21 cellular contexts compared by ENCODE assay signal in the genomic region with DNA sequence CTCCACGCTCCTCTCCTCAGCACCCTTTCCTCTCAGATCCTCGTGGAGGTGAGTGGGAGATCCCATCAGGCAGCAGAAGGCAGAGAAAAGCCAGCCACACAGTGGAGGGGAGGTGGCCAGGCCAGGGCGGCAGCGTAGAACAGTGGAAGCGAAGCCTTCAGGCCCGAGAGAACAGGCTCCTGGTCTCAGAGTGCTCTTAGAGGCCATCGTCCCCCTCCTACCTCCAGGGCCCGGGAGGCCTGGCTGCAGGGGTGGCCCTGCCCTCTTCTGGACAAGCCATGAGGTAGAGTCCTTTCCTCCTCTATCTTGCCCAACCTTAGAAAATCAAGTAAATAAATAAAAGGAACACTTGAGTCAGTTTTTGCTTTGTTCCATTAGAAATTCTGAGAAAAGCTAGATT.
DNase-seq lines count a peak whose midpoint lies in the region; ATAC-seq, FAIRE-seq and TF ChIP-seq lines count a peak whose summit lies in the region.
"Had no signal": no experiment of that assay in that cellular context is flagged by ENCODE, and none has a peak within 500 bp of the region (broad histone marks: within the 10 kb centered on the region; RNA-seq: fewer than 3 reads in every experiment).

No MANE protein-coding gene starts in this region.

- no peak overlapping the region for H3K9ac ChIP-seq in SK-N-SH

- H4K20me1 ChIP-seq in SK-N-SH (ENCODE audit: insufficient read depth): no peaks in the 10 kb centered on the region

- peaks cover 7% of the 10 kb centered on the region for H3K27me3 Mint-ChIP-seq in dendritic cell treated with granulocyte-macrophage colony-stimulating factor and Interleukin-4, amounts not matched to agents 40 ng/mL and 50 ng/mL, for 4 days
- peaks cover 4 to 6% of the 10 kb centered on the region in 2 donors for H3K27me3 Mint-ChIP-seq in stimulated activated naive B cell treated with anti-CD40 and anti-IgM and Interleukin-4, amounts not matched to agents 10 μg/mL and 1 μg/mL and 100 μg/mL, for 72 hours
- H3K27me3 Mint-ChIP-seq: activated T-cell treated with anti-CD3 and anti-CD28 coated beads, Interleukin-2, amount 50 U/mL, for 24 hours had no signal

- no peaks in the 10 kb centered on the region for H3F3A ChIP-seq in SK-N-SH (replicated peaks; ENCODE audit: insufficient read depth)

- peak overlapping the region; percentile 40 for H3K27ac Mint-ChIP-seq in dendritic cell treated with granulocyte-macrophage colony-stimulating factor and Interleukin-4, amounts not matched to agents 40 ng/mL and 50 ng/mL, for 4 days
- H3K27ac Mint-ChIP-seq in stimulated activated naive B cell treated with anti-CD40 and anti-IgM and Interleukin-4, amounts not matched to agents 10 μg/mL and 1 μg/mL and 100 μg/mL, for 72 hours: no peak overlapping the region
- H3K27ac Mint-ChIP-seq: activated CD4-positive, alpha-beta memory T cell treated with anti-CD3 and anti-CD28 coated beads, Interleukin-2, amount 10 ng/mL, durations not matched to agents 7 days and 5 days; activated naive CD4-positive, alpha-beta T cell treated with anti-CD3 and anti-CD28 coated beads, Interleukin-2, amount 50 U/mL, for 72 hours; activated T-cell treated with anti-CD3 and anti-CD28 coated beads, Interleukin-2, amount 50 U/mL, for 24 hours; naive thymus-derived CD4-positive, alpha-beta T cell had no signal

- H2AFZ ChIP-seq in SK-N-SH (ENCODE audit: low read depth): no peak overlapping the region

- H3K4me1 ChIP-seq in SK-N-SH (ENCODE audit: control insufficient read depth in 1 of 2, insufficient read depth in 2 of 2, low read depth in 1 of 2, low read length in 1 of 2) (peaks cover 0 to 12% of the 10 kb centered on the region in 2 experiments; a peak in 2 of 4 replicates), testis (no peaks in the 10 kb centered on the region)
- H3K4me1 ChIP-seq: breast epithelium, uterus had no signal

- H3K9me3 Mint-ChIP-seq in dendritic cell treated with granulocyte-macrophage colony-stimulating factor and Interleukin-4, amounts not matched to agents 40 ng/mL and 50 ng/mL, for 4 days: no peaks in the 10 kb centered on the region
- H3K9me3 Mint-ChIP-seq in stimulated activated naive B cell treated with anti-CD40 and anti-IgM and Interleukin-4, amounts not matched to agents 10 μg/mL and 1 μg/mL and 100 μg/mL, for 72 hours: no peaks in the 10 kb centered on the region
- H3K9me3 Mint-ChIP-seq: activated CD4-positive, alpha-beta memory T cell treated with anti-CD3 and anti-CD28 coated beads, Interleukin-2, amount 10 ng/mL, durations not matched to agents 7 days and 5 days; activated naive CD4-positive, alpha-beta T cell treated with anti-CD3 and anti-CD28 coated beads, Interleukin-2, amount 50 U/mL, for 72 hours; activated T-cell treated with anti-CD3 and anti-CD28 coated beads, Interleukin-2, amount 50 U/mL, for 24 hours had no signal

- no peak for TF ChIP-seq EP300 in SK-N-SH (IDR thresholded peaks at IDR 0.05; ENCODE audit: borderline replicate concordance in 1 of 2, low read depth in 1 of 2, low read length in 1 of 2)

- no peaks in the 10 kb centered on the region for H3K27me3 ChIP-seq in SK-N-SH (ENCODE audit: insufficient read depth)
- no peaks in the 10 kb centered on the region for H3K27me3 ChIP-seq in testis
- H3K27me3 ChIP-seq: breast epithelium, uterus had no signal

- no peak overlapping the region for H3K4me3 ChIP-seq in SK-N-SH (ENCODE audit: low read depth in 2 of 2, low read length in 1 of 2)
- no peak overlapping the region for H3K4me3 ChIP-seq in testis
- H3K4me3 ChIP-seq: breast epithelium, uterus had no signal

- no peaks in the 10 kb centered on the region for H3K79me2 ChIP-seq in SK-N-SH (ENCODE audit: insufficient read depth)

- H3K4me2 ChIP-seq in SK-N-SH: no peak overlapping the region

- H3K36me3 ChIP-seq in SK-N-SH (replicated peaks in 1 of 2; ENCODE audit: control insufficient read depth in 1 of 2, insufficient read depth in 2 of 2, low read length in 1 of 2) (no peaks in the 10 kb centered on the region), testis (ENCODE audit: low read depth, missing control alignments) (no peaks in the 10 kb centered on the region)
- H3K36me3 ChIP-seq: breast epithelium, uterus had no signal

- H3K27ac ChIP-seq in SK-N-SH (ENCODE audit: low read depth in 2 of 2, low read length in 1 of 2) (no peak overlapping the region), testis (no peak overlapping the region)
- H3K27ac ChIP-seq: breast epithelium had no signal

- ATAC-seq in SK-N-SH treated with all-trans-retinoic acid at 6 μM for 48 hours: no peak
- no peak for ATAC-seq in stimulated activated naive B cell treated with anti-CD40 and anti-IgM and Interleukin-4, amounts not matched to agents 10 μg/mL and 1 μg/mL and 100 μg/mL, for 72 hours (replicated peaks)
- ATAC-seq: activated naive CD4-positive, alpha-beta T cell treated with anti-CD3 and anti-CD28 coated beads, Interleukin-2, amount 50 U/mL, for 72 hours; naive thymus-derived CD4-positive, alpha-beta T cell had no signal

- TF ChIP-seq POLR2A in testis (IDR thresholded peaks at IDR 0.05): no peak

- CTCF ChIA-PET in SK-N-SH (lab: Yijun Ruan, JAX): interaction anchor here (0.9 to 4.6 kb wide), 6 partner anchors 8 to 598 kb away, joined by 3 to 33 read pairs (median 6); no protein-coding TSS in a partner anchor

- no peaks in the 10 kb centered on the region for H3K36me3 Mint-ChIP-seq in dendritic cell treated with granulocyte-macrophage colony-stimulating factor and Interleukin-4, amounts not matched to agents 40 ng/mL and 50 ng/mL, for 4 days (ENCODE audit: low read depth)
- no peaks in the 10 kb centered on the region for H3K36me3 Mint-ChIP-seq in stimulated activated naive B cell treated with anti-CD40 and anti-IgM and Interleukin-4, amounts not matched to agents 10 μg/mL and 1 μg/mL and 100 μg/mL, for 72 hours
- H3K36me3 Mint-ChIP-seq: activated naive CD4-positive, alpha-beta T cell treated with anti-CD3 and anti-CD28 coated beads, Interleukin-2, amount 50 U/mL, for 72 hours; naive thymus-derived CD4-positive, alpha-beta T cell had no signal

- intact Hi-C loops in dendritic cell treated with granulocyte-macrophage colony-stimulating factor and Interleukin-4, amounts not matched to agents 40 ng/mL and 50 ng/mL, for 4 days (cut with micrococcal nuclease): loop anchor here (5.0 kb wide), 1 partner anchor 168 kb away; no protein-coding TSS in a partner anchor
- intact Hi-C loops in testis (cut with DNase I; ENCODE audit: low total_unique reads): no loop called here

- TF ChIP-seq CTCF in SK-N-SH (IDR thresholded peaks at IDR 0.05) (no peak), testis (IDR thresholded peaks at IDR 0.05) (no peak)

- no peak for FAIRE-seq in RCC 7860 (lab: Jason Lieb, UNC)
- FAIRE-seq: small intestine had no signal

- no peak overlapping the region for H3K4me3 Mint-ChIP-seq in dendritic cell treated with granulocyte-macrophage colony-stimulating factor and Interleukin-4, amounts not matched to agents 40 ng/mL and 50 ng/mL, for 4 days
- no peak overlapping the region for H3K4me3 Mint-ChIP-seq in stimulated activated naive B cell treated with anti-CD40 and anti-IgM and Interleukin-4, amounts not matched to agents 10 μg/mL and 1 μg/mL and 100 μg/mL, for 72 hours
- H3K4me3 Mint-ChIP-seq: activated CD4-positive, alpha-beta memory T cell treated with anti-CD3 and anti-CD28 coated beads, Interleukin-2, amount 10 ng/mL, durations not matched to agents 7 days and 5 days; activated T-cell treated with anti-CD3 and anti-CD28 coated beads, Interleukin-2, amount 50 U/mL, for 24 hours; naive thymus-derived CD4-positive, alpha-beta T cell had no signal

- H3K9me3 ChIP-seq in SK-N-SH (no peaks in the 10 kb centered on the region), testis (no peaks in the 10 kb centered on the region)
- H3K9me3 ChIP-seq: breast epithelium, uterus had no signal

- H3K9me2 ChIP-seq in SK-N-SH: no peaks in the 10 kb centered on the region

- WGBS in SK-N-SH (ENCODE audit: low lambda C conversion rate): 89% methylated on average over 8 of the region's 8 CpGs
- 62 to 65% methylated on average over 8 of the region's 8 CpGs for WGBS in testis, 2 donors

- DNase-seq in SK-N-SH (no peak), left kidney (ENCODE audit: low read depth, low spot score) (peak; percentile 49), testis (peak; percentile 39), NCI-H1436 treated with DMSO at 0.1 percent for 48 hours (lab: John Stamatoyannopoulos, UW) (no peak), RCC 7860 (ENCODE audit: low spot score) (no peak)
- no peak for DNase-seq in stimulated activated naive B cell treated with anti-CD40 and anti-IgM and Interleukin-4, amounts not matched to agents 10 μg/mL and 1 μg/mL and 100 μg/mL, for 72 hours
- DNase-seq: 8988T; activated CD4-positive, alpha-beta memory T cell treated with anti-CD3 and anti-CD28 coated beads, Interleukin-2, amount 10 ng/mL, durations not matched to agents 7 days and 5 days; activated T-cell treated with anti-CD3 and anti-CD28 coated beads, Interleukin-2, amount 50 U/mL, for 24 hours; erythroblast; mammary epithelial cell; naive thymus-derived CD4-positive, alpha-beta T cell; NCI-H1092 treated with DMSO at 0.1 percent for 48 hours; NCI-H510A; small intestine; stimulated activated CD4-positive, alpha-beta T cell treated with anti-CD3 and anti-CD28 coated beads, Interleukin-4, amount 100 ng/mL, for 24 hours; uterus had no signal

- POLR2A ChIA-PET in SK-N-SH (lab: Yijun Ruan, JAX): no interaction called here

- H3K4me1 Mint-ChIP-seq in dendritic cell treated with granulocyte-macrophage colony-stimulating factor and Interleukin-4, amounts not matched to agents 40 ng/mL and 50 ng/mL, for 4 days (ENCODE audit: low read depth): peaks cover 60% of the 10 kb centered on the region
- no peaks in the 10 kb centered on the region for H3K4me1 Mint-ChIP-seq in stimulated activated naive B cell treated with anti-CD40 and anti-IgM and Interleukin-4, amounts not matched to agents 10 μg/mL and 1 μg/mL and 100 μg/mL, for 72 hours
- H3K4me1 Mint-ChIP-seq: activated CD4-positive, alpha-beta memory T cell treated with anti-CD3 and anti-CD28 coated beads, Interleukin-2, amount 10 ng/mL, durations not matched to agents 7 days and 5 days; naive thymus-derived CD4-positive, alpha-beta T cell had no signal

- 0 out of 2 replicates have a peak, but pooled peaks have one; percentile 11 for TF ChIP-seq RAD21 in SK-N-SH (IDR thresholded peaks at IDR 0.05; ENCODE audit: low read length)

TF ChIP-seq in SK-N-SH, 30 proteins besides CTCF, POLR2A, EP300 and RAD21 (continues in another document):
- no peak for TF ChIP-seq GABPA (IDR thresholded peaks at IDR 0.05; ENCODE audit: low read depth)

TF ChIP-seq in SK-N-SH treated with all-trans-retinoic acid at 6 μM for 48 hours, 23 proteins besides CTCF, POLR2A, EP300 and RAD21 (continues in another document):
- TF ChIP-seq ISL1 (CRISPR knock-in tag; IDR thresholded peaks at IDR 0.05): no peak

Comparison
In these comparisons a context has a peak if more than half of its experiments do, and no peak if none do; other contexts are left out.
1. DNase-seq: peak in left kidney (single experiment) and testis (single experiment); none in SK-N-SH (single experiment), NCI-H1436 treated with DMSO at 0.1 percent for 48 hours (single experiment), stimulated activated naive B cell treated with anti-CD40 and anti-IgM and Interleukin-4, amounts not matched to agents 10 μg/mL and 1 μg/mL and 100 μg/mL, for 72 hours (single experiment) and RCC 7860 (single experiment).